In genomic region chr20:22402990-22403859, GRCh38 we compare ENCODE assay signal across 8 cellular contexts.
DNase-seq lines count a peak whose midpoint lies in the region; ATAC-seq and TF ChIP-seq lines count a peak whose summit lies in the region.

No MANE protein-coding gene starts in this region.

- DNase-seq in T-helper 1 cell = no peak
- DNase-seq in activated T-helper 1 cell treated with anti-CD3 and anti-CD28 coated beads, Interleukin-12 subunit alpha, Interleukin-12 subunit beta, Interleukin-2, Interleukin-4 antibody, amounts not matched to agents 30 ng/mL and 10 ng/mL and 1 ng/mL, durations not matched to agents 14 hours and 24 hours and 36 hours (ENCODE audit: low spot score) = no peak
- no peak for DNase-seq in right lobe of liver
- DNase-seq in tibial artery = no peak
- no peak for DNase-seq in effector CD8-positive, alpha-beta T cell (lab: John Stamatoyannopoulos, UW)
- DNase-seq in activated CD4-positive, alpha-beta memory T cell treated with anti-CD3 and anti-CD28 coated beads for 36 hours = no peak

- H3K4me1 ChIP-seq in right lobe of liver (peaks cover 0 to 18% (median 0%) of the 10 kb centered on the region in 4 donors), tibial artery (peaks cover 0 to 20% (median 3%) of the 10 kb centered on the region in 4 donors)

- H3K36me3 Mint-ChIP-seq in T-helper 1 cell treated with Interleukin-12 subunit alpha and Interleukin-12 subunit beta and Interleukin-4 antibody, amounts not matched to agents 30 μg/mL and 1 μg/mL, for 36 hours (ENCODE audit: low read depth) = no peaks in the 10 kb centered on the region
- H3K36me3 Mint-ChIP-seq in activated T-helper 1 cell treated with anti-CD3 and anti-CD28 coated beads, Interleukin-12 subunit alpha, Interleukin-12 subunit beta, Interleukin-2, Interleukin-4 antibody, amounts not matched to agents 30 ng/mL and 10 ng/mL and 1 ng/mL, durations not matched to agents 14 hours and 24 hours and 36 hours (ENCODE audit: low read depth) = no peaks in the 10 kb centered on the region
- no peaks in the 10 kb centered on the region for H3K36me3 Mint-ChIP-seq in activated CD4-positive, alpha-beta memory T cell treated with anti-CD3 and anti-CD28 coated beads for 36 hours

- CTCF ChIA-PET in activated CD4-positive, alpha-beta memory T cell treated with anti-CD3 and anti-CD28 coated beads for 36 hours (lab: Charles Lee) = no interaction called here

- intact Hi-C loops in activated T-helper 1 cell treated with anti-CD3 and anti-CD28 coated beads, Interleukin-12 subunit alpha, Interleukin-12 subunit beta, Interleukin-2, Interleukin-4 antibody, amounts not matched to agents 30 ng/mL and 10 ng/mL and 1 ng/mL, durations not matched to agents 14 hours and 24 hours and 36 hours (cut with micrococcal nuclease) = no loop called here
- intact Hi-C loops in right lobe of liver (cut with DNase I) (no loop called here), tibial artery (cut with DNase I; ENCODE audit: low total_unique reads) (no loop called here)
- intact Hi-C loops in activated CD4-positive, alpha-beta memory T cell treated with anti-CD3 and anti-CD28 coated beads for 36 hours (cut with micrococcal nuclease) = no loop called here

- peaks cover 5% of the 10 kb centered on the region for H3K27me3 Mint-ChIP-seq in T-helper 1 cell treated with Interleukin-12 subunit alpha and Interleukin-12 subunit beta and Interleukin-4 antibody, amounts not matched to agents 30 μg/mL and 1 μg/mL, for 36 hours (ENCODE audit: low read depth)
- peaks cover 3% of the 10 kb centered on the region for H3K27me3 Mint-ChIP-seq in activated T-helper 1 cell treated with anti-CD3 and anti-CD28 coated beads, Interleukin-12 subunit alpha, Interleukin-12 subunit beta, Interleukin-2, Interleukin-4 antibody, amounts not matched to agents 30 ng/mL and 10 ng/mL and 1 ng/mL, durations not matched to agents 14 hours and 24 hours and 36 hours (ENCODE audit: insufficient read depth)
- no peaks in the 10 kb centered on the region for H3K27me3 Mint-ChIP-seq in activated CD4-positive, alpha-beta memory T cell treated with anti-CD3 and anti-CD28 coated beads for 36 hours

- H3K9me3 ChIP-seq in right lobe of liver = no peaks in the 10 kb centered on the region
- no peaks in the 10 kb centered on the region for H3K9me3 ChIP-seq in tibial artery

- peak overlapping the region in 1 of 3 donors; percentile 24 for H3K27ac ChIP-seq in right lobe of liver
- peak overlapping the region in 1 of 2 donors; percentile 29 for H3K27ac ChIP-seq in tibial artery

- 38% methylated on average over 18 of the region's 18 CpGs for WGBS in right lobe of liver (ENCODE audit: insufficient coverage, low coverage, low lambda C conversion rate, missing lambda C conversion rate)

- ATAC-seq in right lobe of liver (peak; percentile 13 to 58 (median 36)), HG02938 (IDR thresholded peaks at IDR 0.05; ENCODE audit: unreplicated experiment) (no peak)

- no peaks in the 10 kb centered on the region for H3K27me3 ChIP-seq in right lobe of liver
- H3K27me3 ChIP-seq in tibial artery = no peaks in the 10 kb centered on the region

- no peak for TF ChIP-seq POLR2A in right lobe of liver (IDR thresholded peaks at IDR 0.05)

- POLR2A ChIA-PET in activated CD4-positive, alpha-beta memory T cell treated with anti-CD3 and anti-CD28 coated beads for 36 hours (lab: Charles Lee) = no interaction called here

- H3K27ac Mint-ChIP-seq in T-helper 1 cell treated with Interleukin-12 subunit alpha and Interleukin-12 subunit beta and Interleukin-4 antibody, amounts not matched to agents 30 μg/mL and 1 μg/mL, for 36 hours = no peak overlapping the region
- peak overlapping the region; percentile 57 for H3K27ac Mint-ChIP-seq in activated T-helper 1 cell treated with anti-CD3 and anti-CD28 coated beads, Interleukin-12 subunit alpha, Interleukin-12 subunit beta, Interleukin-2, Interleukin-4 antibody, amounts not matched to agents 30 ng/mL and 10 ng/mL and 1 ng/mL, durations not matched to agents 14 hours and 24 hours and 36 hours
- no peak overlapping the region for H3K27ac Mint-ChIP-seq in activated CD4-positive, alpha-beta memory T cell treated with anti-CD3 and anti-CD28 coated beads for 36 hours

- peaks cover 4% of the 10 kb centered on the region for H3K4me1 Mint-ChIP-seq in T-helper 1 cell treated with Interleukin-12 subunit alpha and Interleukin-12 subunit beta and Interleukin-4 antibody, amounts not matched to agents 30 μg/mL and 1 μg/mL, for 36 hours (ENCODE audit: low read depth)
- peaks cover 5% of the 10 kb centered on the region for H3K4me1 Mint-ChIP-seq in activated T-helper 1 cell treated with anti-CD3 and anti-CD28 coated beads, Interleukin-12 subunit alpha, Interleukin-12 subunit beta, Interleukin-2, Interleukin-4 antibody, amounts not matched to agents 30 ng/mL and 10 ng/mL and 1 ng/mL, durations not matched to agents 14 hours and 24 hours and 36 hours (ENCODE audit: low read depth)
- no peaks in the 10 kb centered on the region for H3K4me1 Mint-ChIP-seq in activated CD4-positive, alpha-beta memory T cell treated with anti-CD3 and anti-CD28 coated beads for 36 hours (ENCODE audit: low read depth)

- no peaks in the 10 kb centered on the region for H3K9me3 Mint-ChIP-seq in T-helper 1 cell treated with Interleukin-12 subunit alpha and Interleukin-12 subunit beta and Interleukin-4 antibody, amounts not matched to agents 30 μg/mL and 1 μg/mL, for 36 hours
- H3K9me3 Mint-ChIP-seq in activated T-helper 1 cell treated with anti-CD3 and anti-CD28 coated beads, Interleukin-12 subunit alpha, Interleukin-12 subunit beta, Interleukin-2, Interleukin-4 antibody, amounts not matched to agents 30 ng/mL and 10 ng/mL and 1 ng/mL, durations not matched to agents 14 hours and 24 hours and 36 hours = no peaks in the 10 kb centered on the region
- no peaks in the 10 kb centered on the region for H3K9me3 Mint-ChIP-seq in activated CD4-positive, alpha-beta memory T cell treated with anti-CD3 and anti-CD28 coated beads for 36 hours

- peak overlapping the region; percentile 43 for H3K4me3 Mint-ChIP-seq in T-helper 1 cell treated with Interleukin-12 subunit alpha and Interleukin-12 subunit beta and Interleukin-4 antibody, amounts not matched to agents 30 μg/mL and 1 μg/mL, for 36 hours
- H3K4me3 Mint-ChIP-seq in activated T-helper 1 cell treated with anti-CD3 and anti-CD28 coated beads, Interleukin-12 subunit alpha, Interleukin-12 subunit beta, Interleukin-2, Interleukin-4 antibody, amounts not matched to agents 30 ng/mL and 10 ng/mL and 1 ng/mL, durations not matched to agents 14 hours and 24 hours and 36 hours = peak overlapping the region; percentile 57
- H3K4me3 Mint-ChIP-seq in activated CD4-positive, alpha-beta memory T cell treated with anti-CD3 and anti-CD28 coated beads for 36 hours = no peak overlapping the region

- peak overlapping the region; percentile 2 to 30 (median 27) for H3K4me3 ChIP-seq in right lobe of liver
- peak overlapping the region; percentile 21 to 25 for H3K4me3 ChIP-seq in tibial artery

- H3K36me3 ChIP-seq in right lobe of liver (no peaks in the 10 kb centered on the region), tibial artery (no peaks in the 10 kb centered on the region)

- TF ChIP-seq CTCF in right lobe of liver (IDR thresholded peaks at IDR 0.05) (no peak), tibial artery (IDR thresholded peaks at IDR 0.05) (no peak)
